Comparison of ENCODE assay signal across 20 cellular contexts in genomic region chr1:96387785-96388184, GRCh38.
"Had no signal": no experiment of that assay in that cellular context is flagged by ENCODE, and none has a peak within 500 bp of the region (broad histone marks: within the 10 kb centered on the region; RNA-seq: fewer than 3 reads in every experiment).

No MANE protein-coding gene starts in this region.

- H3K27me3 Mint-ChIP-seq: activated CD4-positive, alpha-beta T cell treated with anti-CD3 and anti-CD28 coated beads, Interleukin-2, amount 10 ng/mL, durations not matched to agents 7 days and 5 days; activated naive CD8-positive, alpha-beta T cell treated with anti-CD3 and anti-CD28 coated beads for 36 hours; brain; central memory CD8-positive, alpha-beta T cell; T-helper 17 cell had no signal

- H3K27ac ChIP-seq: coronary artery, hepatocyte, left lung, right atrium auricular region, transverse colon, vagina had no signal

- H3K27me3 ChIP-seq: hepatocyte, left lung, right atrium auricular region, transverse colon, vagina had no signal

- H3K4me3 ChIP-seq: coronary artery, hepatocyte, left lung, right atrium auricular region, transverse colon, vagina had no signal

- H2AFZ ChIP-seq: hepatocyte had no signal

- DNase-seq: activated CD4-positive, alpha-beta T cell treated with anti-CD3 and anti-CD28 coated beads, Interleukin-2, amount 10 ng/mL, durations not matched to agents 7 days and 5 days; activated CD4-positive, CD25-positive, alpha-beta regulatory T cell; activated CD8-positive, alpha-beta memory T cell treated with anti-CD3 and anti-CD28 coated beads for 24 hours; activated naive CD8-positive, alpha-beta T cell treated with anti-CD3 and anti-CD28 coated beads for 36 hours; effector CD8-positive, alpha-beta T cell; islet precursor cell; left lung; naive thymus-derived CD8-positive, alpha-beta T cell; posterior cingulate gyrus; stimulated activated CD4-positive, alpha-beta T cell treated with anti-CD3 and anti-CD28 coated beads, Interleukin-4, amount 100 ng/mL, for 24 hours; stimulated activated naive CD4-positive, alpha-beta T cell; T-helper 17 cell; transverse colon had no signal

- H3K9me3 Mint-ChIP-seq: activated T-helper 1 cell treated with anti-CD3 and anti-CD28 coated beads, Interleukin-12 subunit alpha, Interleukin-12 subunit beta, Interleukin-2, Interleukin-4 antibody, amounts not matched to agents 30 ng/mL and 10 ng/mL and 1 ng/mL, durations not matched to agents 14 hours and 24 hours and 36 hours had no signal

- H3K36me3 ChIP-seq: left lung, right atrium auricular region, transverse colon, vagina had no signal

- H3K4me3 Mint-ChIP-seq: activated CD4-positive, alpha-beta T cell treated with anti-CD3 and anti-CD28 coated beads, Interleukin-2, amount 10 ng/mL, durations not matched to agents 7 days and 5 days; activated naive CD8-positive, alpha-beta T cell treated with anti-CD3 and anti-CD28 coated beads for 36 hours; activated T-helper 1 cell treated with anti-CD3 and anti-CD28 coated beads, Interleukin-12 subunit alpha, Interleukin-12 subunit beta, Interleukin-2, Interleukin-4 antibody, amounts not matched to agents 30 ng/mL and 10 ng/mL and 1 ng/mL, durations not matched to agents 14 hours and 24 hours and 36 hours; brain; central memory CD8-positive, alpha-beta T cell; naive thymus-derived CD8-positive, alpha-beta T cell; T-helper 17 cell had no signal

- H3K4me2 ChIP-seq: hepatocyte had no signal

- H3K79me2 ChIP-seq: hepatocyte had no signal

- H3K27ac Mint-ChIP-seq: activated CD4-positive, alpha-beta T cell treated with anti-CD3 and anti-CD28 coated beads, Interleukin-2, amount 10 ng/mL, durations not matched to agents 7 days and 5 days; activated naive CD8-positive, alpha-beta T cell treated with anti-CD3 and anti-CD28 coated beads for 36 hours; activated T-helper 1 cell treated with anti-CD3 and anti-CD28 coated beads, Interleukin-12 subunit alpha, Interleukin-12 subunit beta, Interleukin-2, Interleukin-4 antibody, amounts not matched to agents 30 ng/mL and 10 ng/mL and 1 ng/mL, durations not matched to agents 14 hours and 24 hours and 36 hours; brain; naive thymus-derived CD8-positive, alpha-beta T cell; T-helper 17 cell had no signal

- H3K9me3 ChIP-seq: vagina had no signal

- H3K36me3 Mint-ChIP-seq: activated naive CD8-positive, alpha-beta T cell treated with anti-CD3 and anti-CD28 coated beads for 36 hours; brain; naive thymus-derived CD8-positive, alpha-beta T cell had no signal

- H3K4me1 Mint-ChIP-seq: activated CD4-positive, alpha-beta T cell treated with anti-CD3 and anti-CD28 coated beads, Interleukin-2, amount 10 ng/mL, durations not matched to agents 7 days and 5 days; activated naive CD8-positive, alpha-beta T cell treated with anti-CD3 and anti-CD28 coated beads for 36 hours; brain; central memory CD8-positive, alpha-beta T cell; naive thymus-derived CD8-positive, alpha-beta T cell; T-helper 17 cell had no signal

- ATAC-seq: left lung; naive thymus-derived CD8-positive, alpha-beta T cell; T-helper 17 cell had no signal

- H3K4me1 ChIP-seq: left lung, right atrium auricular region, vagina had no signal
